In genomic region chr3:73353661-73354217, GRCh38 we compare ENCODE assay signal across 9 cellular contexts.
"Had no signal": no experiment of that assay in that cellular context is flagged by ENCODE, and none has a peak within 500 bp of the region (broad histone marks: within the 10 kb centered on the region; RNA-seq: fewer than 3 reads in every experiment).

No MANE protein-coding gene starts in this region.

- H3K4me1 Mint-ChIP-seq: activated naive CD4-positive, alpha-beta T cell treated with anti-CD3 and anti-CD28 coated beads, Interleukin-2, amount 50 U/mL, for 24 hours had no signal

- H3K4me1 ChIP-seq: parathyroid adenoma, vagina had no signal

- H3K9ac ChIP-seq: parathyroid adenoma had no signal

- H3K4me3 Mint-ChIP-seq: activated naive CD4-positive, alpha-beta T cell treated with anti-CD3 and anti-CD28 coated beads, Interleukin-2, amount 50 U/mL, for 24 hours; activated T-cell treated with anti-CD3 and anti-CD28 coated beads, Interleukin-2, amount 50 U/mL, for 24 hours had no signal

- H3K36me3 Mint-ChIP-seq: activated naive CD4-positive, alpha-beta T cell treated with anti-CD3 and anti-CD28 coated beads, Interleukin-2, amount 50 U/mL, for 24 hours had no signal

- DNase-seq: activated effector memory CD4-positive, alpha-beta T cell treated with Interleukin-2 at 50 U/mL for 16 hours; activated T-cell treated with anti-CD3 and anti-CD28 coated beads, Interleukin-2, amount 50 U/mL, for 24 hours; amygdala; left ventricle myocardium superior; mesenchymal stem cell; T-helper 2 cell had no signal

- H3K27me3 ChIP-seq: vagina had no signal

- H3K36me3 ChIP-seq: vagina had no signal

- H3K9me3 ChIP-seq: vagina had no signal

- H3K4me3 ChIP-seq: vagina had no signal

- H3K9me3 Mint-ChIP-seq: activated T-cell treated with anti-CD3 and anti-CD28 coated beads, Interleukin-2, amount 50 U/mL, for 24 hours had no signal

- H3K27ac ChIP-seq: parathyroid adenoma, vagina had no signal

- H3K27ac Mint-ChIP-seq: activated naive CD4-positive, alpha-beta T cell treated with anti-CD3 and anti-CD28 coated beads, Interleukin-2, amount 50 U/mL, for 24 hours; activated T-cell treated with anti-CD3 and anti-CD28 coated beads, Interleukin-2, amount 50 U/mL, for 24 hours had no signal
